ENCODE assay signal across 30 cellular contexts in genomic region chr10:96960872-96961271, GRCh38.
DNase-seq lines count a peak whose midpoint lies in the region; ATAC-seq, FAIRE-seq and TF ChIP-seq lines count a peak whose summit lies in the region.
"Had no signal": no experiment of that assay in that cellular context is flagged by ENCODE, and none has a peak within 500 bp of the region (broad histone marks: within the 10 kb centered on the region; RNA-seq: fewer than 3 reads in every experiment).

No MANE protein-coding gene starts in this region.

- H3K36me3 ChIP-seq in osteoblast (ENCODE audit: insufficient read depth, low read length) (peaks cover 3% of the 10 kb centered on the region), neuronal stem cell (replicated peaks in 1 of 2; ENCODE audit: control insufficient read depth in 2 of 2, insufficient read depth in 2 of 2, low read length in 2 of 2) (peaks cover 1 to 54% of the 10 kb centered on the region in 2 donors)
- H3K36me3 ChIP-seq: BE2C had no signal

- H3K27me3 ChIP-seq in osteoblast (ENCODE audit: insufficient read depth, low read length) (no peaks in the 10 kb centered on the region), neuronal stem cell (ENCODE audit: control insufficient read depth in 3 of 3, insufficient read depth in 3 of 3, low read depth in 1 of 3, low read length in 3 of 3) (no peaks in the 10 kb centered on the region)
- H3K27me3 ChIP-seq: BE2C, MG63, Peyer's patch, transverse colon had no signal

- H2BK15ac ChIP-seq in neuronal stem cell (ENCODE audit: low read length): no peak overlapping the region

- H4K8ac ChIP-seq in neuronal stem cell (ENCODE audit: low read depth, low read length): no peak overlapping the region

- H3K4me1 ChIP-seq in osteoblast (ENCODE audit: insufficient read depth, low read length): peaks cover 20% of the 10 kb centered on the region
- peaks cover 0 to 1% of the 10 kb centered on the region in 2 donors for H3K4me1 ChIP-seq in neuronal stem cell (ENCODE audit: control insufficient read depth in 2 of 2, insufficient read depth in 1 of 2, low read depth in 1 of 2, low read length in 2 of 2)
- H3K4me1 ChIP-seq: A549, BE2C, Peyer's patch, transverse colon had no signal

- ATAC-seq in sciatic nerve (no peak), HG02763 (IDR thresholded peaks at IDR 0.05; ENCODE audit: unreplicated experiment) (no peak)
- ATAC-seq: A549, psoas muscle had no signal

- no peaks in the 10 kb centered on the region for H3K27me3 Mint-ChIP-seq in activated T-cell treated with anti-CD3 and anti-CD28 coated beads, Interleukin-2, amount 50 U/mL, for 24 hours
- H3K27me3 Mint-ChIP-seq: CD8-positive, alpha-beta memory T cell had no signal

- intact Hi-C loops in sciatic nerve (cut with DNase I): no loop called here

- H3K4me2 ChIP-seq in osteoblast (ENCODE audit: insufficient read depth, low read length): peak overlapping the region; percentile 15
- H3K4me2 ChIP-seq in neuronal stem cell (ENCODE audit: insufficient read depth, low read length, poor library complexity, severe bottlenecking): no peak overlapping the region
- H3K4me2 ChIP-seq: A549, KMS-11 had no signal

- no peak overlapping the region for H3K9ac ChIP-seq in neuronal stem cell (ENCODE audit: low read depth, low read length, poor library complexity)
- H3K9ac ChIP-seq: KMS-11 had no signal

- no peak overlapping the region for H2AK5ac ChIP-seq in neuronal stem cell (ENCODE audit: low read depth, low read length)

- H2BK12ac ChIP-seq in neuronal stem cell (ENCODE audit: low read length): no peak overlapping the region

- FAIRE-seq in GM19239 (lab: Jason Lieb, UNC): peak; percentile 4
- FAIRE-seq: kidney had no signal

- peak overlapping the region; percentile 52 for H3K27ac Mint-ChIP-seq in activated T-cell treated with anti-CD3 and anti-CD28 coated beads, Interleukin-2, amount 50 U/mL, for 24 hours

- no peak overlapping the region for H3K4me3 Mint-ChIP-seq in activated T-cell treated with anti-CD3 and anti-CD28 coated beads, Interleukin-2, amount 50 U/mL, for 24 hours
- H3K4me3 Mint-ChIP-seq: CD8-positive, alpha-beta memory T cell had no signal

- no peak overlapping the region for H2BK120ac ChIP-seq in neuronal stem cell (ENCODE audit: low read depth, low read length)

- H3K4ac ChIP-seq in neuronal stem cell (ENCODE audit: low read length): no peak overlapping the region

- H3K79me2 ChIP-seq in osteoblast (ENCODE audit: insufficient read depth, low read length): peaks cover 12% of the 10 kb centered on the region

- H2AFZ ChIP-seq in osteoblast (ENCODE audit: low read length) (no peak overlapping the region), neuronal stem cell (ENCODE audit: low read length) (no peak overlapping the region)

- H2BK5ac ChIP-seq in neuronal stem cell (ENCODE audit: low read length): no peak overlapping the region

- DNase-seq in activated T-cell treated with anti-CD3 and anti-CD28 coated beads, Interleukin-2, amount 50 U/mL, for 24 hours: no peak
- DNase-seq in activated T-cell treated with anti-CD3 and anti-CD28 coated beads, Interleukin-2, amount 50 U/mL, for 48 hours: no peak
- DNase-seq in GM19239 (ENCODE audit: insufficient read length, low spot score) (no peak), choroid plexus epithelial cell (ENCODE audit: low read depth) (peak; percentile 5), osteoblast (ENCODE audit: insufficient read length, low spot score, missing footprints) (no peak), neuronal stem cell (ENCODE audit: low spot score) (no peak), sciatic nerve (ENCODE audit: low spot score) (no peak)
- DNase-seq: activated naive CD4-positive, alpha-beta T cell; activated T-cell treated with anti-CD3 and anti-CD28 coated beads, Interleukin-2, amount 50 U/mL, for 1 hour; amygdala; BE2C; CD8-positive, alpha-beta memory T cell; effector CD8-positive, alpha-beta T cell; H7; kidney; MG63; NCI-H1105 treated with DMSO at 0.1 percent for 48 hours; NCI-H2081; NCI-H345; NCI-H748 treated with DMSO at 0.1 percent for 48 hours; Peyer's patch; psoas muscle; SIG-M5; stimulated activated CD4-positive, alpha-beta T cell treated with anti-CD3 and anti-CD28 coated beads, Interleukin-4, amount 100 ng/mL, for 24 hours; transverse colon had no signal

- H3K27ac ChIP-seq in osteoblast (ENCODE audit: low read depth, low read length) (peak overlapping the region; percentile 39), neuronal stem cell (replicated peaks; ENCODE audit: low read length) (no peak overlapping the region)
- H3K27ac ChIP-seq: A549, coronary artery, HL-60, KMS-11, Peyer's patch, psoas muscle, transverse colon had no signal

- no peaks in the 10 kb centered on the region for H3K79me1 ChIP-seq in neuronal stem cell (ENCODE audit: low read depth, low read length)

- no peak overlapping the region for H3K4me3 ChIP-seq in choroid plexus epithelial cell (ENCODE audit: low read depth, low read length)
- no peak overlapping the region for H3K4me3 ChIP-seq in osteoblast (ENCODE audit: insufficient read depth, low read length)
- H3K4me3 ChIP-seq in neuronal stem cell (ENCODE audit: low read length in 2 of 2): no peak overlapping the region
- H3K4me3 ChIP-seq: A549, coronary artery, MG63, Peyer's patch, psoas muscle, transverse colon had no signal

- H4K20me1 ChIP-seq in osteoblast (ENCODE audit: insufficient read depth, low read length): peaks cover 4% of the 10 kb centered on the region

- peaks cover 35% of the 10 kb centered on the region for H3K36me3 Mint-ChIP-seq in activated T-cell treated with anti-CD3 and anti-CD28 coated beads, Interleukin-2, amount 50 U/mL, for 24 hours (ENCODE audit: low read depth)

- TF ChIP-seq CTCF in choroid plexus epithelial cell (conservative IDR thresholded peaks at IDR 0.05; ENCODE audit: low read depth, low read length) (no peak), osteoblast (IDR thresholded peaks at IDR 0.05; ENCODE audit: extremely low read depth, low read depth, low read length) (no peak)

- no peak overlapping the region for H3K18ac ChIP-seq in neuronal stem cell (ENCODE audit: low read length)

- H3K9me3 ChIP-seq in osteoblast (ENCODE audit: low read depth, low read length): no peaks in the 10 kb centered on the region
- H3K9me3 ChIP-seq in neuronal stem cell (replicated peaks in 1 of 2; ENCODE audit: control insufficient read depth in 2 of 2, insufficient read depth in 1 of 2, low read depth in 1 of 2, low read length in 2 of 2): no peaks in the 10 kb centered on the region
- H3K9me3 ChIP-seq: A549, BE2C, MG63, Peyer's patch, psoas muscle, transverse colon had no signal

- no peaks in the 10 kb centered on the region for H3K9me3 Mint-ChIP-seq in activated T-cell treated with anti-CD3 and anti-CD28 coated beads, Interleukin-2, amount 50 U/mL, for 24 hours
- H3K9me3 Mint-ChIP-seq: CD8-positive, alpha-beta memory T cell had no signal

- WGBS in neuronal stem cell (ENCODE audit: extremely low coverage in 2 of 2, insufficient read length in 2 of 2, insufficient replicate concordance in 1 of 2), 2 donors: no CpG with 5 or more reads among the region's 2 CpGs

- H3K4me1 Mint-ChIP-seq in activated T-cell treated with anti-CD3 and anti-CD28 coated beads, Interleukin-2, amount 50 U/mL, for 24 hours (ENCODE audit: low read depth): peaks cover 15% of the 10 kb centered on the region

- no peak overlapping the region for H3K14ac ChIP-seq in neuronal stem cell (ENCODE audit: low read length)

- no peak overlapping the region for H3K23ac ChIP-seq in neuronal stem cell (ENCODE audit: low read depth, low read length, poor library complexity)

- H4K91ac ChIP-seq in neuronal stem cell (ENCODE audit: low read depth, low read length, poor library complexity): no peak overlapping the region
